28 cellular contexts compared by ENCODE assay signal in the genomic region with DNA sequence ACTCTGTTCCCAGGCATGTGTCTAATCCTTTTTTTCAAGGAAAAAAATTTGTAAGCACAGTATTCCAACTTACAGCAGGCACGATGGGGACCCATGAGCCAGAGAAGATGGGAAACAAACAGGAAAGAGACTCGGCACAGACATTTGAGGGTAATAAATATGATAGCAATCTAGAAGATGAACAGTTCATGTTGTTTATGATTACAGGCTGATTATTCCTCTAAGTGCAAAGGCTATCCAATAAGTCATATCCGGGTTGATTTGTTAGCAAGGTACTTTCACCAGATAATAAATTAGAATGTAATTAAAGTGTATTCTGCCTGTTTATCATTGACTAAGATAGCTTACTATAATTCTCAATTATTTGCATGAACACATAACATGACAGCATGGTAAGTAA.
"Had no signal": no experiment of that assay in that cellular context is flagged by ENCODE, and none has a peak within 500 bp of the region (broad histone marks: within the 10 kb centered on the region; RNA-seq: fewer than 3 reads in every experiment).

No MANE protein-coding gene starts in this region.

- H3K27me3 Mint-ChIP-seq: naive thymus-derived CD8-positive, alpha-beta T cell; stimulated activated naive B cell treated with anti-CD40 and anti-IgM and Interleukin-4, amounts not matched to agents 10 μg/mL and 1 μg/mL and 100 μg/mL, for 72 hours had no signal

- H3K4me1 ChIP-seq: pancreas, testis had no signal

- H3K4me3 Mint-ChIP-seq: naive thymus-derived CD8-positive, alpha-beta T cell; nephron; neural crest cell; stimulated activated naive B cell treated with anti-CD40 and anti-IgM and Interleukin-4, amounts not matched to agents 10 μg/mL and 1 μg/mL and 100 μg/mL, for 72 hours had no signal

- H3K4me1 Mint-ChIP-seq: neural crest cell had no signal

- H3K27ac ChIP-seq: left lung, lower lobe of right lung, pancreas, prostate gland, skin epidermis, stomach, testis, thyroid gland, upper lobe of right lung had no signal

- H3K9me3 ChIP-seq: left lung, lower lobe of right lung, pancreas, prostate gland, stomach, testis, thyroid gland, upper lobe of right lung had no signal

- H3K27me3 ChIP-seq: left lung, pancreas, stomach, testis, thyroid gland, upper lobe of right lung had no signal

- DNase-seq: kidney glomerular epithelial cell; left cardiac atrium; left lung; lower lobe of right lung; mammary epithelial cell; mesenchymal stem cell; naive thymus-derived CD8-positive, alpha-beta T cell; nucleus accumbens; pancreas; posterior cingulate gyrus; retina; right cardiac atrium; stimulated activated CD4-positive, alpha-beta T cell treated with anti-CD3 and anti-CD28 coated beads, Interleukin-12 subunit alpha, Interleukin-12 subunit beta, amount 100 ng/mL, for 4 hours; stimulated activated CD4-positive, alpha-beta T cell treated with anti-CD3 and anti-CD28 coated beads, Interleukin-15, amount 100 ng/mL, for 24 hours; stimulated activated CD4-positive, alpha-beta T cell treated with anti-CD3 and anti-CD28 coated beads, Interleukin-2, amount 100 ng/mL, for 24 hours; stimulated activated CD4-positive, alpha-beta T cell treated with anti-CD3 and anti-CD28 coated beads, Interleukin-4, amount 100 ng/mL, for 1 hour; stimulated activated naive B cell treated with anti-CD40 and anti-IgM and Interleukin-4, amounts not matched to agents 10 μg/mL and 1 μg/mL and 100 μg/mL, for 72 hours; stimulated activated naive CD8-positive, alpha-beta T cell treated with anti-CD3 and anti-CD28 coated beads, Interleukin-15, Interleukin-2, amounts not matched to agents 100 U/mL and 50 U/mL, for 24 hours; stomach; testis; thyroid gland; trophoblast cell; upper lobe of right lung had no signal

- H3K4me3 ChIP-seq: left lung, lower lobe of right lung, pancreas, prostate gland, skin epidermis, stomach, testis, thyroid gland, upper lobe of right lung had no signal

- H3K9me3 Mint-ChIP-seq: naive thymus-derived CD8-positive, alpha-beta T cell; nephron; neural crest cell; stimulated activated naive B cell treated with anti-CD40 and anti-IgM and Interleukin-4, amounts not matched to agents 10 μg/mL and 1 μg/mL and 100 μg/mL, for 72 hours had no signal

- H3K27ac Mint-ChIP-seq: naive thymus-derived CD8-positive, alpha-beta T cell; nephron; stimulated activated naive B cell treated with anti-CD40 and anti-IgM and Interleukin-4, amounts not matched to agents 10 μg/mL and 1 μg/mL and 100 μg/mL, for 72 hours had no signal

- H3K36me3 ChIP-seq: left lung, lower lobe of right lung, pancreas, prostate gland, stomach, thyroid gland, upper lobe of right lung had no signal

- ATAC-seq: left cardiac atrium; left lung; lower lobe of right lung; naive thymus-derived CD8-positive, alpha-beta T cell; pancreas; right cardiac atrium; sciatic nerve; stimulated activated naive B cell treated with anti-CD40 and anti-IgM and Interleukin-4, amounts not matched to agents 10 μg/mL and 1 μg/mL and 100 μg/mL, for 72 hours; stimulated activated naive CD8-positive, alpha-beta T cell treated with anti-CD3 and anti-CD28 coated beads, Interleukin-15, Interleukin-2, amounts not matched to agents 100 U/mL and 50 U/mL, for 24 hours; upper lobe of right lung had no signal
